ENCODE assay signal across 32 cellular contexts in the genomic region with DNA sequence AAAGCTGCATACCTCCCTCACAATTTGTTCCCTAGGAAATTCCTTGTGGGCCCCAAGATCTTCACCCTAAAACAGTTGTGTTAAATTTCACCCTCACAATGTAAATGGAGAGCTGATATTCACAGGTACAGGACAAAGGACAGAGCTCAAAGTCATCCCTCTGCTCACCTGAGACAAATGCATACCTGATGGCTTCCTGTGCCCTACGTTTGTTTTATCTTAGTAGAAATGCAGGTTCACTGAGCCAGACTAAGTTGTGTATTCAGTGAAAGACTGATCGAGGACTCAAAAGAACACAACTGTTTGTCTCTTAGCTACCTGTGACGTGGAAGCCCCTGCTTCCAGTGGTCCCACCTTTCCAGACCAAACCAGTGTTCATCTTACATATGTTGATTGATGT.
"Had no signal": no experiment of that assay in that cellular context is flagged by ENCODE, and none has a peak within 500 bp of the region (broad histone marks: within the 10 kb centered on the region; RNA-seq: fewer than 3 reads in every experiment).

No MANE protein-coding gene starts in this region.

- ATAC-seq: activated T-helper 17 cell treated with anti-CD3 and anti-CD28 coated beads, Interleukin-2, amount 50 U/mL, for 72 hours; foreskin keratinocyte; gastrocnemius medialis; heart left ventricle; T-helper 17 cell had no signal

- H3K4me1 Mint-ChIP-seq: activated CD4-positive, alpha-beta memory T cell treated with anti-CD3 and anti-CD28 coated beads, Interleukin-2, amount 10 ng/mL, durations not matched to agents 7 days and 5 days; activated CD4-positive, alpha-beta T cell treated with anti-CD3 and anti-CD28 coated beads, Interleukin-2, amount 10 ng/mL, durations not matched to agents 7 days and 5 days; activated T-helper 17 cell treated with anti-CD3 and anti-CD28 coated beads, Interleukin-2, amount 50 U/mL, for 72 hours; central memory CD8-positive, alpha-beta T cell; T-helper 17 cell had no signal

- H3K9me3 ChIP-seq: esophagus muscularis mucosa, gastrocnemius medialis, heart left ventricle had no signal

- DNase-seq: activated CD4-positive, alpha-beta memory T cell treated with anti-CD3 and anti-CD28 coated beads, Interleukin-2, amount 10 ng/mL, durations not matched to agents 7 days and 5 days; activated CD4-positive, alpha-beta T cell treated with anti-CD3 and anti-CD28 coated beads for 1 hour; activated CD4-positive, alpha-beta T cell treated with anti-CD3 and anti-CD28 coated beads for 4 hours; activated CD4-positive, alpha-beta T cell treated with anti-CD3 and anti-CD28 coated beads, Interleukin-2, amount 10 ng/mL, durations not matched to agents 7 days and 5 days; activated CD4-positive, alpha-beta T cell treated with anti-CD3 and anti-CD28 coated beads, Interleukin-2, amount 50 U/mL, for 4 hours; activated CD8-positive, alpha-beta memory T cell treated with anti-CD3 and anti-CD28 coated beads, Interleukin-2, amount 50 U/mL, for 48 hours; activated effector memory CD4-positive, alpha-beta T cell treated with Interleukin-2 at 50 U/mL for 16 hours; activated gamma-delta T cell treated with Interleukin-2 at 50 U/mL for 16 hours; activated naive CD4-positive, alpha-beta T cell treated with anti-CD3 and anti-CD28 coated beads, Interleukin-2, amount 50 U/mL, for 16 hours; activated naive CD4-positive, alpha-beta T cell treated with Interleukin-2 at 50 U/mL for 16 hours; activated T-cell treated with anti-CD3 and anti-CD28 coated beads for 4 hours; activated T-cell treated with anti-CD3 and anti-CD28 coated beads, Interleukin-2, amount 50 U/mL, for 24 hours; amniotic stem cell; anterior cingulate cortex; brain microvascular endothelial cell; dorsolateral prefrontal cortex; effector memory CD4-positive, alpha-beta T cell; erythroblast; foreskin keratinocyte; gastrocnemius medialis; glutamatergic neuron; T-helper 17 cell; T1000; WERI-Rb-1 had no signal

- H3K27ac ChIP-seq: brain microvascular endothelial cell, coronary artery, dorsolateral prefrontal cortex, esophagus muscularis mucosa, foreskin keratinocyte, gastrocnemius medialis, heart left ventricle, WERI-Rb-1 had no signal

- H3K4me3 ChIP-seq: coronary artery, dorsolateral prefrontal cortex, esophagus muscularis mucosa, gastrocnemius medialis, heart left ventricle had no signal

- H3K4me3 Mint-ChIP-seq: activated CD4-positive, alpha-beta memory T cell treated with anti-CD3 and anti-CD28 coated beads, Interleukin-2, amount 10 ng/mL, durations not matched to agents 7 days and 5 days; activated CD4-positive, alpha-beta T cell treated with anti-CD3 and anti-CD28 coated beads, Interleukin-2, amount 10 ng/mL, durations not matched to agents 7 days and 5 days; activated naive CD8-positive, alpha-beta T cell; activated T-cell treated with anti-CD3 and anti-CD28 coated beads, Interleukin-2, amount 50 U/mL, for 24 hours; activated T-helper 17 cell treated with anti-CD3 and anti-CD28 coated beads, Interleukin-2, amount 50 U/mL, for 72 hours; central memory CD8-positive, alpha-beta T cell; dendritic cell treated with granulocyte-macrophage colony-stimulating factor and Interleukin-4, amounts not matched to agents 40 ng/mL and 50 ng/mL, for 4 days; T-helper 17 cell; T-helper 2 cell treated with Interferon-gamma antibody and Interleukin-4, amounts not matched to agents 5 μg/mL and 100 μg/mL, for 36 hours had no signal

- H3K9me3 Mint-ChIP-seq: activated CD4-positive, alpha-beta memory T cell treated with anti-CD3 and anti-CD28 coated beads, Interleukin-2, amount 10 ng/mL, durations not matched to agents 7 days and 5 days; activated CD4-positive, alpha-beta T cell treated with anti-CD3 and anti-CD28 coated beads, Interleukin-2, amount 10 ng/mL, durations not matched to agents 7 days and 5 days; activated T-helper 17 cell treated with anti-CD3 and anti-CD28 coated beads, Interleukin-2, amount 50 U/mL, for 72 hours had no signal

- H3K36me3 ChIP-seq: brain microvascular endothelial cell, esophagus muscularis mucosa, gastrocnemius medialis, heart left ventricle, WERI-Rb-1 had no signal

- H3K27ac Mint-ChIP-seq: activated CD4-positive, alpha-beta memory T cell treated with anti-CD3 and anti-CD28 coated beads, Interleukin-2, amount 10 ng/mL, durations not matched to agents 7 days and 5 days; activated CD4-positive, alpha-beta T cell treated with anti-CD3 and anti-CD28 coated beads, Interleukin-2, amount 10 ng/mL, durations not matched to agents 7 days and 5 days; activated naive CD8-positive, alpha-beta T cell; activated T-cell treated with anti-CD3 and anti-CD28 coated beads, Interleukin-2, amount 50 U/mL, for 24 hours; activated T-helper 17 cell treated with anti-CD3 and anti-CD28 coated beads, Interleukin-2, amount 50 U/mL, for 72 hours; dendritic cell treated with granulocyte-macrophage colony-stimulating factor and Interleukin-4, amounts not matched to agents 40 ng/mL and 50 ng/mL, for 4 days; T-helper 17 cell; T-helper 2 cell treated with Interferon-gamma antibody and Interleukin-4, amounts not matched to agents 5 μg/mL and 100 μg/mL, for 36 hours had no signal

- H3K27me3 Mint-ChIP-seq: activated CD4-positive, alpha-beta memory T cell treated with anti-CD3 and anti-CD28 coated beads, Interleukin-2, amount 10 ng/mL, durations not matched to agents 7 days and 5 days; activated CD4-positive, alpha-beta T cell treated with anti-CD3 and anti-CD28 coated beads, Interleukin-2, amount 10 ng/mL, durations not matched to agents 7 days and 5 days; activated T-cell treated with anti-CD3 and anti-CD28 coated beads, Interleukin-2, amount 50 U/mL, for 24 hours; activated T-helper 17 cell treated with anti-CD3 and anti-CD28 coated beads, Interleukin-2, amount 50 U/mL, for 72 hours; central memory CD8-positive, alpha-beta T cell; dendritic cell treated with granulocyte-macrophage colony-stimulating factor and Interleukin-4, amounts not matched to agents 40 ng/mL and 50 ng/mL, for 4 days; T-helper 17 cell had no signal

- H3K27me3 ChIP-seq: brain microvascular endothelial cell, dorsolateral prefrontal cortex, foreskin keratinocyte, gastrocnemius medialis, heart left ventricle had no signal

- H3K4me1 ChIP-seq: esophagus muscularis mucosa, foreskin keratinocyte, gastrocnemius medialis, heart left ventricle had no signal
